ENCODE assay signal across 1 cellular context in genomic region chr16:25064967-25065366, GRCh38.
TF ChIP-seq lines count a peak whose summit lies in the region.

No MANE protein-coding gene starts in this region.

TF ChIP-seq in H1, 55 proteins besides CTCF, POLR2A, EP300 and RAD21:
- TF ChIP-seq, protein P1, sequence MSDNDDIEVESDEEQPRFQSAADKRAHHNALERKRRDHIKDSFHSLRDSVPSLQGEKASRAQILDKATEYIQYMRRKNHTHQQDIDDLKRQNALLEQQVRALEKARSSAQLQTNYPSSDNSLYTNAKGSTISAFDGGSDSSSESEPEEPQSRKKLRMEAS (IDR thresholded peaks at IDR 0.05), result no peak
- TF ChIP-seq, protein P2, sequence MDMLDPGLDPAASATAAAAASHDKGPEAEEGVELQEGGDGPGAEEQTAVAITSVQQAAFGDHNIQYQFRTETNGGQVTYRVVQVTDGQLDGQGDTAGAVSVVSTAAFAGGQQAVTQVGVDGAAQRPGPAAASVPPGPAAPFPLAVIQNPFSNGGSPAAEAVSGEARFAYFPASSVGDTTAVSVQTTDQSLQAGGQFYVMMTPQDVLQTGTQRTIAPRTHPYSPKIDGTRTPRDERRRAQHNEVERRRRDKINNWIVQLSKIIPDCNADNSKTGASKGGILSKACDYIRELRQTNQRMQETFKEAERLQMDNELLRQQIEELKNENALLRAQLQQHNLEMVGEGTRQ (IDR thresholded peaks at IDR 0.05; ENCODE audit: low read length), result no peak
- TF ChIP-seq YY1 (IDR thresholded peaks at IDR 0.05; ENCODE audit: low read depth, low read length) (no peak), SIX5 (IDR thresholded peaks at IDR 0.05; ENCODE audit: low read depth, low read length) (no peak), SIN3A (conservative IDR thresholded peaks at IDR 0.05 in 1 of 2, IDR thresholded peaks at IDR 0.05 in 1 of 2; ENCODE audit: low read depth in 1 of 2, low read length in 2 of 2) (no peak), TAF7 (optimal IDR thresholded peaks at IDR 0.05; ENCODE audit: borderline replicate concordance, low read depth, low read length) (no peak), RBBP5 (IDR thresholded peaks at IDR 0.05; ENCODE audit: borderline replicate concordance, low read depth, low read length) (no peak), ATF3 (IDR thresholded peaks at IDR 0.05; ENCODE audit: insufficient read depth, low read depth, low read length) (no peak), KDM1A (IDR thresholded peaks at IDR 0.05; ENCODE audit: borderline replicate concordance, low read length) (no peak), TCF12 (IDR thresholded peaks at IDR 0.05; ENCODE audit: low read depth, low read length) (no peak), CBX5 (IDR thresholded peaks at IDR 0.05; ENCODE audit: low read depth, low read length) (no peak), TEAD4 (IDR thresholded peaks at IDR 0.05; ENCODE audit: low read depth, low read length) (no peak), EZH2 (IDR thresholded peaks at IDR 0.05; ENCODE audit: low read depth, low read length, severe bottlenecking) (no peak), SP2 (IDR thresholded peaks at IDR 0.05; ENCODE audit: low read length) (no peak), GABPA (IDR thresholded peaks at IDR 0.05; ENCODE audit: borderline replicate concordance, insufficient read depth, low read length) (no peak), CHD7 (IDR thresholded peaks at IDR 0.05; ENCODE audit: insufficient replicate concordance, low read length) (no peak), SAP30 (IDR thresholded peaks at IDR 0.05; ENCODE audit: insufficient read depth, insufficient replicate concordance, low read length) (no peak), ASH2L (IDR thresholded peaks at IDR 0.05; ENCODE audit: low read length) (no peak)
- TF ChIP-seq, protein P3, sequence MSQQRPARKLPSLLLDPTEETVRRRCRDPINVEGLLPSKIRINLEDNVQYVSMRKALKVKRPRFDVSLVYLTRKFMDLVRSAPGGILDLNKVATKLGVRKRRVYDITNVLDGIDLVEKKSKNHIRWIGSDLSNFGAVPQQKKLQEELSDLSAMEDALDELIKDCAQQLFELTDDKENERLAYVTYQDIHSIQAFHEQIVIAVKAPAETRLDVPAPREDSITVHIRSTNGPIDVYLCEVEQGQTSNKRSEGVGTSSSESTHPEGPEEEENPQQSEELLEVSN (IDR thresholded peaks at IDR 0.05), result no peak
- TF ChIP-seq, protein P4, sequence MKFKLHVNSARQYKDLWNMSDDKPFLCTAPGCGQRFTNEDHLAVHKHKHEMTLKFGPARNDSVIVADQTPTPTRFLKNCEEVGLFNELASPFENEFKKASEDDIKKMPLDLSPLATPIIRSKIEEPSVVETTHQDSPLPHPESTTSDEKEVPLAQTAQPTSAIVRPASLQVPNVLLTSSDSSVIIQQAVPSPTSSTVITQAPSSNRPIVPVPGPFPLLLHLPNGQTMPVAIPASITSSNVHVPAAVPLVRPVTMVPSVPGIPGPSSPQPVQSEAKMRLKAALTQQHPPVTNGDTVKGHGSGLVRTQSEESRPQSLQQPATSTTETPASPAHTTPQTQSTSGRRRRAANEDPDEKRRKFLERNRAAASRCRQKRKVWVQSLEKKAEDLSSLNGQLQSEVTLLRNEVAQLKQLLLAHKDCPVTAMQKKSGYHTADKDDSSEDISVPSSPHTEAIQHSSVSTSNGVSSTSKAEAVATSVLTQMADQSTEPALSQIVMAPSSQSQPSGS (IDR thresholded peaks at IDR 0.05; ENCODE audit: low read length), result no peak
